11 cellular contexts compared by ENCODE assay signal in the genomic region with DNA sequence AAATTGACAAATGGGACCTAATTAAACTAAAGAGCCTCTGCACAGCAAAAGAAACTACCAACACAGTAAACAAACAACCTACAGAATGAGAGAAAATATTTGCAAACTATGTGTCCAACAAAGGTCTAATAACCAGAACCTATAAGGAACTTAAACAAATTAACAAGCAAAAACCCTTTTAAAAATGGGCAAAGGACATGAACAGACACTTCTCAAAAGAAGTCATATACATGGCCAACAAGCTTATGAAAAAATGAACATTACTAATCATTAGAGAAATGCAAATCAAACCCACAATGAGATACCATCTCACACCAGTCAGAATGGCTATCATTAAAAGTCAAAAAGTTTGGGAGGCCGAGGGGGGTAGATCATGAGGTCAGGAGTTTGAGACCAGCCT. TPM values are rescaled to one million over a fixed set of nuclear protein-coding genes. Genes with fewer than 3 reads are reported as not detected.
"Had no signal": no experiment of that assay in that cellular context is flagged by ENCODE, and none has a peak within 500 bp of the region (broad histone marks: within the 10 kb centered on the region; RNA-seq: fewer than 3 reads in every experiment).

No MANE protein-coding gene starts in this region.

RNA-seq across cellular contexts. Expression of gene TMEM176B, which starts 26.0 kb away (rescaled TPM):
- total RNA-seq: activated naive CD4-positive, alpha-beta T cell treated with anti-CD3 and anti-CD28 coated beads for 36 hours; activated naive CD4-positive, alpha-beta T cell treated with anti-CD3 and anti-CD28 coated beads, Interleukin-2, amount 50 U/mL, for 72 hours; activated naive CD8-positive, alpha-beta T cell treated with anti-CD3 and anti-CD28 coated beads for 36 hours; activated T-cell treated with anti-CD3 and anti-CD28 coated beads, Interleukin-2, amount 50 U/mL, for 72 hours; activated T-helper 1 cell treated with anti-CD3 and anti-CD28 coated beads, Interleukin-12 subunit alpha, Interleukin-12 subunit beta, Interleukin-2, Interleukin-4 antibody, amounts not matched to agents 30 ng/mL and 10 ng/mL and 1 ng/mL, durations not matched to agents 14 hours and 24 hours and 36 hours; activated T-helper 17 cell treated with anti-CD3 and anti-CD28 coated beads, Interleukin-2, amount 50 U/mL, for 72 hours; bronchial epithelial cell had no signal

RNA-seq across cellular contexts. Expression of gene TMEM176A, which starts 26.4 kb away (rescaled TPM):
- total RNA-seq: activated naive CD4-positive, alpha-beta T cell treated with anti-CD3 and anti-CD28 coated beads for 36 hours; activated naive CD4-positive, alpha-beta T cell treated with anti-CD3 and anti-CD28 coated beads, Interleukin-2, amount 50 U/mL, for 72 hours; activated naive CD8-positive, alpha-beta T cell treated with anti-CD3 and anti-CD28 coated beads for 36 hours; activated T-helper 1 cell treated with anti-CD3 and anti-CD28 coated beads, Interleukin-12 subunit alpha, Interleukin-12 subunit beta, Interleukin-2, Interleukin-4 antibody, amounts not matched to agents 30 ng/mL and 10 ng/mL and 1 ng/mL, durations not matched to agents 14 hours and 24 hours and 36 hours; activated T-helper 2 cell treated with anti-CD3 and anti-CD28 coated beads, Interferon-gamma antibody, Interleukin-2, Interleukin-4, amounts not matched to agents 10 μg/mL and 5 μg/mL and 100 μg/mL, durations not matched to agents 14 hours and 24 hours and 36 hours; astrocyte; chondrocyte had no signal

RNA-seq across cellular contexts. Expression of gene GIMAP5, which starts 36.9 kb away (rescaled TPM):
- total RNA-seq: bronchial epithelial cell, chondrocyte had no signal

RNA-seq across cellular contexts. Expression of gene GIMAP1, which starts 57.7 kb away (rescaled TPM):
- total RNA-seq: astrocyte, bronchial epithelial cell, chondrocyte had no signal
- polyA plus RNA-seq: cardiac muscle cell had no signal
